ENCODE assay signal across 1 cellular context in the genomic region with DNA sequence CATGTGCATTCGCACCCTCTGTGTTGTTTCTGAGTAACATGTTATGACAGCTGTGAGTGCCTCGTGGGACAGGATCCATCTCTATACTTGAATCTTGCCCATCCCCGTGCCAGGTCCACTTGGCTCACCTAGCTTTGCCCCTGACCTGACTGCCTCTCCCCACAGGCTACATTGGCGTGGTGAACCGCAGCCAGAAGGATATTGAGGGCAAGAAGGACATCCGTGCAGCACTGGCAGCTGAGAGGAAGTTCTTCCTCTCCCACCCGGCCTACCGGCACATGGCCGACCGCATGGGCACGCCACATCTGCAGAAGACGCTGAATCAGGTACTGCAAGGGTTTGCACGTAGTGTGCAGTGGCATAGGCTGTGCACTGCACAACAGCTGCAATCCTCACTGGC.
TF ChIP-seq lines count a peak whose summit lies in the region.

No MANE protein-coding gene starts in this region.

TF ChIP-seq in K562, 482 proteins besides CTCF, POLR2A, EP300 and RAD21:
- no peak for TF ChIP-seq SP2 (IDR thresholded peaks at IDR 0.05; ENCODE audit: extremely low read depth, low read depth, low read length, poor library complexity, severe bottlenecking)
- TF ChIP-seq, protein P1, sequence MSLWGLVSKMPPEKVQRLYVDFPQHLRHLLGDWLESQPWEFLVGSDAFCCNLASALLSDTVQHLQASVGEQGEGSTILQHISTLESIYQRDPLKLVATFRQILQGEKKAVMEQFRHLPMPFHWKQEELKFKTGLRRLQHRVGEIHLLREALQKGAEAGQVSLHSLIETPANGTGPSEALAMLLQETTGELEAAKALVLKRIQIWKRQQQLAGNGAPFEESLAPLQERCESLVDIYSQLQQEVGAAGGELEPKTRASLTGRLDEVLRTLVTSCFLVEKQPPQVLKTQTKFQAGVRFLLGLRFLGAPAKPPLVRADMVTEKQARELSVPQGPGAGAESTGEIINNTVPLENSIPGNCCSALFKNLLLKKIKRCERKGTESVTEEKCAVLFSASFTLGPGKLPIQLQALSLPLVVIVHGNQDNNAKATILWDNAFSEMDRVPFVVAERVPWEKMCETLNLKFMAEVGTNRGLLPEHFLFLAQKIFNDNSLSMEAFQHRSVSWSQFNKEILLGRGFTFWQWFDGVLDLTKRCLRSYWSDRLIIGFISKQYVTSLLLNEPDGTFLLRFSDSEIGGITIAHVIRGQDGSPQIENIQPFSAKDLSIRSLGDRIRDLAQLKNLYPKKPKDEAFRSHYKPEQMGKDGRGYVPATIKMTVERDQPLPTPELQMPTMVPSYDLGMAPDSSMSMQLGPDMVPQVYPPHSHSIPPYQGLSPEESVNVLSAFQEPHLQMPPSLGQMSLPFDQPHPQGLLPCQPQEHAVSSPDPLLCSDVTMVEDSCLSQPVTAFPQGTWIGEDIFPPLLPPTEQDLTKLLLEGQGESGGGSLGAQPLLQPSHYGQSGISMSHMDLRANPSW (CRISPR knock-in tag; IDR thresholded peaks at IDR 0.05) = no peak
- no peak for TF ChIP-seq ZNF444 (CRISPR knock-in tag; IDR thresholded peaks at IDR 0.05)
- TF ChIP-seq, protein P2, sequence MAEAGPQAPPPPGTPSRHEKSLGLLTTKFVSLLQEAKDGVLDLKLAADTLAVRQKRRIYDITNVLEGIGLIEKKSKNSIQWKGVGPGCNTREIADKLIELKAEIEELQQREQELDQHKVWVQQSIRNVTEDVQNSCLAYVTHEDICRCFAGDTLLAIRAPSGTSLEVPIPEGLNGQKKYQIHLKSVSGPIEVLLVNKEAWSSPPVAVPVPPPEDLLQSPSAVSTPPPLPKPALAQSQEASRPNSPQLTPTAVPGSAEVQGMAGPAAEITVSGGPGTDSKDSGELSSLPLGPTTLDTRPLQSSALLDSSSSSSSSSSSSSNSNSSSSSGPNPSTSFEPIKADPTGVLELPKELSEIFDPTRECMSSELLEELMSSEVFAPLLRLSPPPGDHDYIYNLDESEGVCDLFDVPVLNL (CRISPR knock-in tag; IDR thresholded peaks at IDR 0.05; ENCODE audit: low read depth) = 0 out of 2 replicates have a peak, but pooled peaks have one; percentile 40
- TF ChIP-seq, protein P3, sequence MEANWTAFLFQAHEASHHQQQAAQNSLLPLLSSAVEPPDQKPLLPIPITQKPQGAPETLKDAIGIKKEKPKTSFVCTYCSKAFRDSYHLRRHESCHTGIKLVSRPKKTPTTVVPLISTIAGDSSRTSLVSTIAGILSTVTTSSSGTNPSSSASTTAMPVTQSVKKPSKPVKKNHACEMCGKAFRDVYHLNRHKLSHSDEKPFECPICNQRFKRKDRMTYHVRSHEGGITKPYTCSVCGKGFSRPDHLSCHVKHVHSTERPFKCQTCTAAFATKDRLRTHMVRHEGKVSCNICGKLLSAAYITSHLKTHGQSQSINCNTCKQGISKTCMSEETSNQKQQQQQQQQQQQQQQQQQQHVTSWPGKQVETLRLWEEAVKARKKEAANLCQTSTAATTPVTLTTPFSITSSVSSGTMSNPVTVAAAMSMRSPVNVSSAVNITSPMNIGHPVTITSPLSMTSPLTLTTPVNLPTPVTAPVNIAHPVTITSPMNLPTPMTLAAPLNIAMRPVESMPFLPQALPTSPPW (CRISPR knock-in tag; IDR thresholded peaks at IDR 0.05) = no peak
TF ChIP-seq in K562: peak in this region for 1.
